ENCODE assay signal across 24 cellular contexts in genomic region chr9:136006169-136006568, GRCh38. TPM values are rescaled to one million over a fixed set of nuclear protein-coding genes. Genes with fewer than 3 reads are reported as not detected.
A peak's percentile ranks its signal among the peaks of the same experiment; 100 is the strongest.
DNase-seq lines count a peak whose midpoint lies in the region; ATAC-seq, FAIRE-seq and TF ChIP-seq lines count a peak whose summit lies in the region.
"Had no signal": no experiment of that assay in that cellular context is flagged by ENCODE, and none has a peak within 500 bp of the region (broad histone marks: within the 10 kb centered on the region; RNA-seq: fewer than 3 reads in every experiment).

No MANE protein-coding gene starts in this region.

- H4K5ac ChIP-seq in H1 (ENCODE audit: insufficient read length, low read depth, low read length), result no peak overlapping the region

- CTCF ChIA-PET in H1 (lab: Charles Lee; ENCODE audit: partially characterized antibody), result interaction anchor here (1.0 to 1.4 kb wide), 3 partner anchors 21 to 59 kb away, joined by 3 to 4 read pairs (median 4); no protein-coding TSS in a partner anchor

- TF ChIP-seq RAD21 in H1 (IDR thresholded peaks at IDR 0.05 in 1 of 2, conservative IDR thresholded peaks at IDR 0.05 in 1 of 2; ENCODE audit: low read depth in 2 of 2, low read length in 2 of 2), result no peak

- no peaks in the 10 kb centered on the region for H3K9me2 ChIP-seq in GM23338 (ENCODE audit: insufficient read depth)

- POLR2A ChIA-PET in H1 (lab: Charles Lee; ENCODE audit: partially characterized antibody), result interaction anchor here (0.8 to 1.4 kb wide), 3 partner anchors 14 to 51 kb away, joined by 3 read pairs; no protein-coding TSS in a partner anchor

- H2BK15ac ChIP-seq in H1 (ENCODE audit: low read length), result no peak overlapping the region
- peak overlapping the region; percentile 63 for H2BK15ac ChIP-seq in mesenchymal stem cell (ENCODE audit: low read depth, poor library complexity, severe bottlenecking)

- H3K4me2 ChIP-seq in GM23338, result peak overlapping the region; percentile 48; the same call in 1 of the 2 replicates
- H3K4me2 ChIP-seq in H1 (ENCODE audit: insufficient read depth in 1 of 2, low read depth in 2 of 2, low read length in 2 of 2), result no peak overlapping the region
- H3K4me2 ChIP-seq in mesenchymal stem cell (ENCODE audit: low read length, poor library complexity, severe bottlenecking), result no peak overlapping the region

- H3K14ac ChIP-seq in H1 (ENCODE audit: insufficient read length) (no peak overlapping the region), mesenchymal stem cell (ENCODE audit: low read length in 2 of 2) (peak overlapping the region in 1 of 2 experiments; percentile 19)

- H3K36me3 Mint-ChIP-seq in GM23338 (ENCODE audit: low read depth), result no peaks in the 10 kb centered on the region
- peaks cover 5% of the 10 kb centered on the region for H3K36me3 Mint-ChIP-seq in stimulated activated effector memory CD8-positive, alpha-beta T cell treated with anti-CD3 and anti-CD28 coated beads, Interleukin-12 subunit alpha, Interleukin-12 subunit beta, amount 100 ng/mL, for 72 hours

- H3K4ac ChIP-seq in H1 (replicated peaks; ENCODE audit: insufficient read length, low read depth, low read length), result peak overlapping the region; percentile 60
- no peak overlapping the region for H3K4ac ChIP-seq in mesenchymal stem cell (ENCODE audit: low read depth in 1 of 2, low read length in 2 of 2)

- no peak for TF ChIP-seq EP300 in H1 (IDR thresholded peaks at IDR 0.05; ENCODE audit: borderline replicate concordance in 1 of 2, low read depth in 2 of 2, low read length in 2 of 2)

- H3K79me2 ChIP-seq in GM23338 (replicated peaks; ENCODE audit: insufficient read depth) (no peaks in the 10 kb centered on the region), H1 (ENCODE audit: control insufficient read depth in 1 of 2, insufficient read depth in 2 of 2, low read length in 2 of 2) (no peaks in the 10 kb centered on the region)

- no peak overlapping the region for H2BK120ac ChIP-seq in H1 (replicated peaks; ENCODE audit: low read depth, low read length)
- H2BK120ac ChIP-seq in mesenchymal stem cell (ENCODE audit: low read depth, low read length), result no peak overlapping the region

- no peaks in the 10 kb centered on the region for H3K27me3 ChIP-seq in GM23338 (ENCODE audit: insufficient read depth)
- H3K27me3 ChIP-seq in NT2/D1 (ENCODE audit: insufficient read depth, insufficient read length), result no peaks in the 10 kb centered on the region
- H3K27me3 ChIP-seq in H1 (replicated peaks in 1 of 4; ENCODE audit: control insufficient read depth in 3 of 4, extremely low read depth in 1 of 4, insufficient read depth in 3 of 4, low read length in 3 of 4), result no peaks in the 10 kb centered on the region
- no peaks in the 10 kb centered on the region for H3K27me3 ChIP-seq in mesenchymal stem cell (ENCODE audit: control insufficient read depth in 1 of 2, insufficient read depth in 1 of 2, low read length in 2 of 2)
- H3K27me3 ChIP-seq: BE2C had no signal

- no peaks in the 10 kb centered on the region for H3K23me2 ChIP-seq in H1 (ENCODE audit: low read depth, low read length)

- no peak overlapping the region for H3K56ac ChIP-seq in H1 (replicated peaks; ENCODE audit: insufficient read length, low read depth, low read length)

- no peaks in the 10 kb centered on the region for H3K36me3 ChIP-seq in GM23338 (ENCODE audit: insufficient read depth)
- peaks cover 35% of the 10 kb centered on the region for H3K36me3 ChIP-seq in NT2/D1 (ENCODE audit: insufficient read depth, insufficient read length, low read length)
- no peaks in the 10 kb centered on the region for H3K36me3 ChIP-seq in H1 (ENCODE audit: control insufficient read depth in 2 of 4, insufficient read depth in 4 of 4, low read length in 3 of 4)
- peaks cover 2 to 58% of the 10 kb centered on the region in 2 experiments for H3K36me3 ChIP-seq in mesenchymal stem cell (ENCODE audit: control insufficient read depth in 1 of 2, insufficient read depth in 2 of 2, low read depth in 1 of 2, low read length in 2 of 2)
- H3K36me3 ChIP-seq: BE2C had no signal

- H3K9ac ChIP-seq in NT2/D1 (ENCODE audit: insufficient read length, low read depth) (peak overlapping the region; percentile 28), H1 (replicated peaks in 1 of 4; ENCODE audit: extremely low read depth in 1 of 4, low read depth in 3 of 4, low read length in 3 of 4) (no peak overlapping the region), mesenchymal stem cell (ENCODE audit: low read length) (no peak overlapping the region)

- no peak for FAIRE-seq in H1 (lab: Jason Lieb, UNC)
- FAIRE-seq: A204.1, GM12878, K562 had no signal

- H3K4me3 Mint-ChIP-seq in GM23338, result no peak overlapping the region
- no peak overlapping the region for H3K4me3 Mint-ChIP-seq in stimulated activated effector memory CD8-positive, alpha-beta T cell treated with anti-CD3 and anti-CD28 coated beads, Interleukin-12 subunit alpha, Interleukin-12 subunit beta, amount 100 ng/mL, for 72 hours
- H3K4me3 Mint-ChIP-seq: CD4-positive, CD25-positive, alpha-beta regulatory T cell; CD8-positive, alpha-beta memory T cell had no signal

- H3K4me3 ChIP-seq in GM23338 (no peak overlapping the region), NT2/D1 (ENCODE audit: insufficient read length, low read depth) (no peak overlapping the region), H1 (ENCODE audit: extremely low read depth in 1 of 4, insufficient read depth in 2 of 4, low read depth in 3 of 4, low read length in 4 of 4) (no peak overlapping the region), mesenchymal stem cell (ENCODE audit: insufficient read depth in 1 of 2, low read depth in 1 of 2, low read length in 2 of 2) (no peak overlapping the region)
- H3K4me3 ChIP-seq: GM12878, HAP-1, K562 had no signal

- peaks cover 52% of the 10 kb centered on the region for H3K4me1 Mint-ChIP-seq in GM23338
- no peaks in the 10 kb centered on the region for H3K4me1 Mint-ChIP-seq in stimulated activated effector memory CD8-positive, alpha-beta T cell treated with anti-CD3 and anti-CD28 coated beads, Interleukin-12 subunit alpha, Interleukin-12 subunit beta, amount 100 ng/mL, for 72 hours
- H3K4me1 Mint-ChIP-seq: CD4-positive, CD25-positive, alpha-beta regulatory T cell; CD8-positive, alpha-beta memory T cell had no signal

- DNase-seq in GM23338 (ENCODE audit: low spot score), result no peak
- no peak for DNase-seq in NT2/D1 (ENCODE audit: low read depth, low spot score)
- DNase-seq in H1 (ENCODE audit: low read depth in 1 of 2, low spot score in 2 of 2), result no peak
- no peak for DNase-seq in mesenchymal stem cell
- no peak for DNase-seq in stimulated activated effector memory CD8-positive, alpha-beta T cell treated with anti-CD3 and anti-CD28 coated beads, Interleukin-12 subunit alpha, Interleukin-12 subunit beta, amount 100 ng/mL, for 72 hours (ENCODE audit: low spot score in 2 of 2)
- DNase-seq: ACHN; BE2C; C1 segment of cervical spinal cord; CD4-positive, CD25-positive, alpha-beta regulatory T cell; CD8-positive, alpha-beta memory T cell; COR-L47; DMS 273 treated with DMSO at 0.1 percent for 48 hours; DMS53; DND-41; EL; IMR-90 had no signal

- H2AK5ac ChIP-seq in H1 (ENCODE audit: low read depth, low read length) (no peak overlapping the region), mesenchymal stem cell (ENCODE audit: low read length, severe bottlenecking) (no peak overlapping the region)

- H4K20me1 ChIP-seq in GM23338 (replicated peaks; ENCODE audit: insufficient read depth) (no peaks in the 10 kb centered on the region), H1 (replicated peaks in 1 of 2; ENCODE audit: control insufficient read depth in 1 of 2, insufficient read depth in 2 of 2, low read length in 2 of 2) (peaks cover 0 to 1% of the 10 kb centered on the region in 2 experiments)

- TF ChIP-seq POLR2A in H1 (IDR thresholded peaks at IDR 0.05; ENCODE audit: control extremely low read depth in 1 of 2, low read depth in 2 of 2, low read length in 2 of 2), result no peak

- 0 out of 2 replicates have a peak overlapping the region, but pooled peaks have one; percentile 59 for H3K27ac ChIP-seq in GM23338 (ENCODE audit: low read depth)
- H3K27ac ChIP-seq in H1 (ENCODE audit: low read depth, low read length), result no peak overlapping the region
- no peak overlapping the region for H3K27ac ChIP-seq in mesenchymal stem cell (ENCODE audit: low read length, poor library complexity, severe bottlenecking)
- H3K27ac ChIP-seq: HL-60 had no signal

- peaks cover 18% of the 10 kb centered on the region for H3K4me1 ChIP-seq in GM23338 (ENCODE audit: insufficient read depth)
- H3K4me1 ChIP-seq in NT2/D1 (ENCODE audit: insufficient read depth, insufficient read length), result peaks cover 72% of the 10 kb centered on the region
- H3K4me1 ChIP-seq in H1 (replicated peaks in 1 of 4; ENCODE audit: control insufficient read depth in 3 of 4, insufficient read depth in 4 of 4, low read length in 3 of 4), result peaks cover 0 to 59% (median 41%) of the 10 kb centered on the region in 4 experiments; a peak in 6 of 7 replicates
- H3K4me1 ChIP-seq in mesenchymal stem cell (ENCODE audit: control insufficient read depth, insufficient read depth, low read depth, low read length), result peaks cover 49% of the 10 kb centered on the region

- H2BK20ac ChIP-seq in H1 (ENCODE audit: low read length), result no peak overlapping the region

- H2BK12ac ChIP-seq in H1 (ENCODE audit: low read depth, low read length), result peak overlapping the region; percentile 18; the same call in 1 of the 2 replicates
- H2BK12ac ChIP-seq in mesenchymal stem cell (ENCODE audit: low read length in 2 of 2), result peak overlapping the region; percentile 38 to 45

- H3F3A ChIP-seq in GM23338 (replicated peaks; ENCODE audit: low read depth), result peaks cover 14% of the 10 kb centered on the region; the same call in 1 of the 2 replicates

- H2BK5ac ChIP-seq in H1 (ENCODE audit: low read depth, low read length) (0 out of 2 replicates have a peak overlapping the region, but pooled peaks have one; percentile 47), mesenchymal stem cell (ENCODE audit: low read depth, low read length, poor library complexity, severe bottlenecking) (no peak overlapping the region)

- H3K79me1 ChIP-seq in H1 (ENCODE audit: low read depth, low read length) (no peaks in the 10 kb centered on the region), mesenchymal stem cell (replicated peaks; ENCODE audit: low read length, poor library complexity, severe bottlenecking) (peaks cover 29% of the 10 kb centered on the region)

- H4K91ac ChIP-seq in H1 (replicated peaks; ENCODE audit: insufficient read length, low read length) (peak overlapping the region; percentile 60), mesenchymal stem cell (ENCODE audit: low read length) (peak overlapping the region; percentile 19)

- no peaks in the 10 kb centered on the region for H3K9me3 Mint-ChIP-seq in GM23338
- H3K9me3 Mint-ChIP-seq in stimulated activated effector memory CD8-positive, alpha-beta T cell treated with anti-CD3 and anti-CD28 coated beads, Interleukin-12 subunit alpha, Interleukin-12 subunit beta, amount 100 ng/mL, for 72 hours, result no peaks in the 10 kb centered on the region
- H3K9me3 Mint-ChIP-seq: CD4-positive, CD25-positive, alpha-beta regulatory T cell; CD8-positive, alpha-beta memory T cell had no signal

- H3K23ac ChIP-seq in H1 (ENCODE audit: insufficient read length) (no peak overlapping the region), mesenchymal stem cell (ENCODE audit: low read length in 2 of 2) (no peak overlapping the region)

- no peak for TF ChIP-seq CTCF in GM23338 (conservative IDR thresholded peaks at IDR 0.05; ENCODE audit: low read depth in 2 of 2)
- TF ChIP-seq CTCF in H1 (IDR thresholded peaks at IDR 0.05; ENCODE audit: control extremely low read depth in 1 of 3, insufficient read depth in 1 of 3, low read depth in 1 of 3, low read length in 3 of 3), result no peak

- H3K27ac Mint-ChIP-seq in GM23338, result no peak overlapping the region
- no peak overlapping the region for H3K27ac Mint-ChIP-seq in stimulated activated effector memory CD8-positive, alpha-beta T cell treated with anti-CD3 and anti-CD28 coated beads, Interleukin-12 subunit alpha, Interleukin-12 subunit beta, amount 100 ng/mL, for 72 hours
- H3K27ac Mint-ChIP-seq: CD4-positive, CD25-positive, alpha-beta regulatory T cell had no signal

- H3K18ac ChIP-seq in H1 (ENCODE audit: extremely low read depth, low read length) (peak overlapping the region; percentile 19; the same call in 1 of the 2 replicates), mesenchymal stem cell (ENCODE audit: low read depth in 1 of 2, low read length in 2 of 2) (no peak overlapping the region)

- H4K8ac ChIP-seq in H1 (ENCODE audit: extremely low read depth, insufficient read depth, low read length), result peak overlapping the region; percentile 35; the same call in 1 of the 2 replicates
- no peak overlapping the region for H4K8ac ChIP-seq in mesenchymal stem cell (ENCODE audit: low read length)

- H3K9me3 ChIP-seq in NT2/D1 (ENCODE audit: insufficient read depth, low read length) (no peaks in the 10 kb centered on the region), H1 (ENCODE audit: insufficient read depth in 2 of 2, low read depth in 1 of 2, low read length in 1 of 2) (no peaks in the 10 kb centered on the region), mesenchymal stem cell (ENCODE audit: control insufficient read depth, low read length) (no peaks in the 10 kb centered on the region)
- H3K9me3 ChIP-seq: BE2C, HAP-1 had no signal

- H3K27me3 Mint-ChIP-seq in GM23338 (ENCODE audit: insufficient read depth, low read depth, poor library complexity), result peaks cover 24% of the 10 kb centered on the region
- H3K27me3 Mint-ChIP-seq: CD4-positive, CD25-positive, alpha-beta regulatory T cell; CD8-positive, alpha-beta memory T cell had no signal

- 92% methylated on average over 7 of the region's 7 CpGs; no CpG with 5 or more reads in 1 of the 2 experiments for WGBS in H1 (ENCODE audit: extremely low coverage in 1 of 2, insufficient coverage in 1 of 2, insufficient read length in 1 of 2, insufficient replicate concordance in 2 of 2, low coverage in 1 of 2, low lambda C conversion rate in 2 of 2, missing lambda C conversion rate in 1 of 2), 2 experiments
- WGBS in mesenchymal stem cell, result 100% methylated on average over 7 of the region's 7 CpGs

- ATAC-seq in GM23338 (no peak), GM18873 (IDR thresholded peaks at IDR 0.05; ENCODE audit: low FRiP score, unreplicated experiment) (no peak), HG03378 (IDR thresholded peaks at IDR 0.05; ENCODE audit: unreplicated experiment) (no peak), GM18909 (IDR thresholded peaks at IDR 0.05; ENCODE audit: poor library complexity, unreplicated experiment) (no peak)
- no peak for ATAC-seq in stimulated activated effector memory CD8-positive, alpha-beta T cell treated with anti-CD3 and anti-CD28 coated beads, Interleukin-12 subunit alpha, Interleukin-12 subunit beta, amount 100 ng/mL, for 72 hours
- ATAC-seq: GM12878, K562 had no signal

- H2AFZ ChIP-seq in GM23338 (no peak overlapping the region), H1 (ENCODE audit: low read length) (no peak overlapping the region), mesenchymal stem cell (ENCODE audit: low read depth, low read length) (no peak overlapping the region)

RNA-seq across cellular contexts. Expression of gene UBAC1, which starts 45.0 kb away (rescaled TPM):
- 86.6 and 95.7 TPM in 2 replicates for total RNA-seq in GM23338 (2014; rRNA removed; shearing (Covaris generic))
- polyA plus RNA-seq in GM23338 (2016; fragmentation: Nextera tagmentation; extraction: Ambion mirVana), result 63.2 and 71.6 TPM in 2 replicates
- 59.3 and 63.1 TPM in 2 replicates for total RNA-seq in H1 (2021; fragmentation: NEBNext Ultra II Directional; extraction: Animal tissue kit (Norgen Biotek cat#: 25700))
- 85.2 and 105 TPM in 2 replicates for polyA plus RNA-seq in H1 (2011; rRNA removed)
- 74.8 TPM for polyA plus RNA-seq in H1 (2011; cell fraction: cytosol; rRNA removed)
- polyA plus RNA-seq in H1 (2011; cell fraction: nucleus; rRNA removed), result 68.0 TPM
- polyA plus RNA-seq in H1 (2012, experiment 1 of 2), result 40.4 to 56.7 TPM (median 50.5 TPM) in 4 replicates
- polyA plus RNA-seq in H1 (2012, experiment 2 of 2), result 65.3 TPM
- 51.1 TPM for polyA plus RNA-seq in H1 (2013, experiment 1 of 2)
- polyA plus RNA-seq in H1 (2013, experiment 2 of 2), result 54.0 TPM
- 21.6 and 41.3 TPM in 2 replicates for polyA minus RNA-seq in H1 (2011; rRNA and poly(A)+ RNA removed)
- 26.6 TPM for polyA minus RNA-seq in H1 (2011; cell fraction: cytosol; rRNA and poly(A)+ RNA removed)
- polyA minus RNA-seq in H1 (2011; cell fraction: nucleus; rRNA and poly(A)+ RNA removed), result 19.2 TPM
- 28.9 TPM for polyA plus RNA-seq in mesenchymal stem cell (2013, experiment 1 of 2)
- 28.1 TPM for polyA plus RNA-seq in mesenchymal stem cell (2013, experiment 2 of 2)
